ENCODE assay signal across 10 cellular contexts in genomic region chr1:41713557-41714327, GRCh38.
DNase-seq lines count a peak whose midpoint lies in the region; ATAC-seq and TF ChIP-seq lines count a peak whose summit lies in the region.
"Had no signal": no experiment of that assay in that cellular context is flagged by ENCODE, and none has a peak within 500 bp of the region (broad histone marks: within the 10 kb centered on the region; RNA-seq: fewer than 3 reads in every experiment).

No MANE protein-coding gene starts in this region.

- POLR2A ChIA-PET in WTC11 (lab: Charles Lee): no interaction called here

- DNase-seq in 8988T: peak; percentile 36
- DNase-seq in HFFc6: peak; percentile 71
- DNase-seq in WTC11 (ENCODE audit: low spot score): no peak
- DNase-seq in iPS-NIHi11 (ENCODE audit: low spot score): peak; percentile 37
- DNase-seq in activated CD8-positive, alpha-beta memory T cell treated with anti-CD3 and anti-CD28 coated beads for 24 hours: no peak
- DNase-seq: KBM-7, right cardiac atrium had no signal

- H3K36me3 Mint-ChIP-seq in HFFc6 (ENCODE audit: low read depth) (no peaks in the 10 kb centered on the region), WTC11 (no peaks in the 10 kb centered on the region)

- H3K4me3 Mint-ChIP-seq in HFFc6 (peak overlapping the region; percentile 31), WTC11 (no peak overlapping the region)

- no peak for TF ChIP-seq CTCF in HFFc6 (IDR thresholded peaks at IDR 0.05)
- TF ChIP-seq CTCF in WTC11 (IDR thresholded peaks at IDR 0.05): no peak

- peaks cover 69% of the 10 kb centered on the region for H3K4me1 Mint-ChIP-seq in HFFc6 (ENCODE audit: low read depth)
- H3K4me1 Mint-ChIP-seq in WTC11: peaks cover 11% of the 10 kb centered on the region

- peak overlapping the region; percentile 79 for H3K27ac Mint-ChIP-seq in HFFc6
- H3K27ac Mint-ChIP-seq in WTC11: no peak overlapping the region

- H3K27me3 Mint-ChIP-seq in HFFc6 (ENCODE audit: insufficient read depth) (no peaks in the 10 kb centered on the region; the same call in 1 of the 2 replicates), WTC11 (ENCODE audit: low read depth) (no peaks in the 10 kb centered on the region)

- H3K9me3 Mint-ChIP-seq in HFFc6 (no peaks in the 10 kb centered on the region), WTC11 (no peaks in the 10 kb centered on the region)

- ATAC-seq in WTC11: no peak; the same call in none of the 2 replicates
- ATAC-seq in HG03139 (IDR thresholded peaks at IDR 0.05; ENCODE audit: unreplicated experiment): no peak
- ATAC-seq in HG02938 (IDR thresholded peaks at IDR 0.05; ENCODE audit: unreplicated experiment): no peak
- no peak for ATAC-seq in GM21786 (IDR thresholded peaks at IDR 0.05; ENCODE audit: unreplicated experiment)

- CTCF ChIA-PET in WTC11 (lab: Charles Lee): interaction anchor here (0.7 to 1.6 kb wide), 5 partner anchors 13 to 198 kb away, joined by 3 to 5 read pairs (median 3); no protein-coding TSS in a partner anchor

TF ChIP-seq in WTC11, 78 proteins besides CTCF, POLR2A, EP300 and RAD21:
- no peak for TF ChIP-seq MXD4 (CRISPR knock-in tag; IDR thresholded peaks at IDR 0.05; ENCODE audit: borderline replicate concordance)
- TF ChIP-seq GABPB1 (CRISPR knock-in tag; IDR thresholded peaks at IDR 0.05): no peak
- TF ChIP-seq OVOL2 (CRISPR knock-in tag; IDR thresholded peaks at IDR 0.05; ENCODE audit: borderline replicate concordance): no peak
- TF ChIP-seq ETV6 (CRISPR knock-in tag; IDR thresholded peaks at IDR 0.05): no peak
- TF ChIP-seq ATF1 (CRISPR knock-in tag; IDR thresholded peaks at IDR 0.05): no peak
- peak; percentile 70; the same call in 1 of the 2 replicates for TF ChIP-seq GTF2I (CRISPR knock-in tag; conservative IDR thresholded peaks at IDR 0.05)
TF ChIP-seq in WTC11: peak in this region for 1.

Comparison
In these comparisons a context has a peak if more than half of its experiments do, and no peak if none do; other contexts are left out.
1. DNase-seq: peak in 8988T (single experiment), HFFc6 (single experiment) and iPS-NIHi11 (single experiment); none in WTC11 (single experiment) and activated CD8-positive, alpha-beta memory T cell treated with anti-CD3 and anti-CD28 coated beads for 24 hours (single experiment).